In the genomic region with DNA sequence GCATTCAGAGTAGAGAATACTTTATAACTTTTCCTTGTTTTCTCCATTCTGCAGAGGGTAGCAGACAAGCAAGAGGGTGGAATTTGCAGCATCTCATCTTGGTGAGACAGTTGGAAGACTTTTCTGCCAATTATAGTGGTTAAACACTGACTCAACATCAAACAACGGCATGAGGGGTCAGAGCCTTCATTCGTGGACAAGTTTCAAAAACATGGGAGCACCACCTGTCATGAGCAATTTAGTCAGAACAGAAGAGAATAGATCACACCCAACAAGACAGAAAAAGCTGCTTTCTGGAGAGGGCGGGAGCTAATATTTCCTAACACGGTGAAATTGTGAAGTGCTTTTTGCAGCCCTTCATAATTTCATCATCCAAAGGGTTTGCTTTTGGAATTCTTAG, we compare ENCODE assay signal across 19 cellular contexts.
"Had no signal": no experiment of that assay in that cellular context is flagged by ENCODE, and none has a peak within 500 bp of the region (broad histone marks: within the 10 kb centered on the region; RNA-seq: fewer than 3 reads in every experiment).

No MANE protein-coding gene starts in this region.

- H2AFZ ChIP-seq: hepatocyte had no signal

- H3K9me3 Mint-ChIP-seq: natural killer cell; stimulated activated effector memory CD8-positive, alpha-beta T cell treated with anti-CD3 and anti-CD28 coated beads, Interleukin-12 subunit alpha, Interleukin-12 subunit beta, amount 100 ng/mL, for 72 hours had no signal

- H3K79me2 ChIP-seq: hepatocyte had no signal

- H3K4me1 Mint-ChIP-seq: stimulated activated effector memory CD8-positive, alpha-beta T cell treated with anti-CD3 and anti-CD28 coated beads, Interleukin-12 subunit alpha, Interleukin-12 subunit beta, amount 100 ng/mL, for 72 hours had no signal

- H3K4me2 ChIP-seq: hepatocyte had no signal

- H3K27ac Mint-ChIP-seq: natural killer cell; stimulated activated effector memory CD8-positive, alpha-beta T cell treated with anti-CD3 and anti-CD28 coated beads, Interleukin-12 subunit alpha, Interleukin-12 subunit beta, amount 100 ng/mL, for 72 hours had no signal

- H3K4me3 Mint-ChIP-seq: natural killer cell; neural crest cell; stimulated activated effector memory CD8-positive, alpha-beta T cell treated with anti-CD3 and anti-CD28 coated beads, Interleukin-12 subunit alpha, Interleukin-12 subunit beta, amount 100 ng/mL, for 72 hours had no signal

- H3K4me3 ChIP-seq: dorsolateral prefrontal cortex, hepatocyte, ovary, testis, tibial nerve had no signal

- H3K9me3 ChIP-seq: ovary, testis, tibial nerve had no signal

- H3K4me1 ChIP-seq: testis, tibial nerve had no signal

- H3K36me3 Mint-ChIP-seq: natural killer cell had no signal

- H3K27ac ChIP-seq: dorsolateral prefrontal cortex, hepatocyte, ovary, testis, tibial nerve had no signal

- DNase-seq: cortex of kidney; dorsolateral prefrontal cortex; effector CD8-positive, alpha-beta T cell; foreskin melanocyte; head of caudate nucleus; left colon; mammary epithelial cell; natural killer cell; nucleus accumbens; ovary; right cardiac atrium; stimulated activated CD4-positive, alpha-beta T cell treated with anti-CD3 and anti-CD28 coated beads, Interleukin-4, amount 100 ng/mL, for 1 hour; stimulated activated CD8-positive, alpha-beta memory T cell treated with anti-CD3 and anti-CD28 coated beads, Interleukin-4, amount 100 ng/mL, for 48 hours; stimulated activated naive CD8-positive, alpha-beta T cell treated with anti-CD3 and anti-CD28 coated beads, Interleukin-15, Interleukin-2, amounts not matched to agents 100 U/mL and 50 U/mL, for 24 hours; testis had no signal

- H3K36me3 ChIP-seq: ovary, tibial nerve had no signal

- H3K27me3 ChIP-seq: dorsolateral prefrontal cortex, hepatocyte, ovary, testis, tibial nerve had no signal
